Comparison of ENCODE assay signal across 1 cellular context in genomic region chr7:140517546-140518369, GRCh38.
TF ChIP-seq lines count a peak whose summit lies in the region.

No MANE protein-coding gene starts in this region.

TF ChIP-seq in HEK293, 187 proteins besides CTCF, POLR2A, EP300 and RAD21 (continued from another document and continues in another):
- TF ChIP-seq PRDM10 (tag by site-specific recombination; IDR thresholded peaks at IDR 0.05) (peak; percentile 44; the same call in 1 of the 2 replicates), ZNF341 (tag by site-specific recombination; IDR thresholded peaks at IDR 0.05; ENCODE audit: low read depth) (peak; percentile 74), ZNF155 (tag by site-specific recombination; IDR thresholded peaks at IDR 0.05) (no peak), KLF8 (tag by site-specific recombination; IDR thresholded peaks at IDR 0.05) (peak; percentile 12; the same call in 1 of the 2 replicates), ZNF692 (tag by site-specific recombination; IDR thresholded peaks at IDR 0.05) (peak; percentile 71; the same call in 1 of the 2 replicates), ZNF292 (tag by site-specific recombination; IDR thresholded peaks at IDR 0.05; ENCODE audit: borderline replicate concordance, low read depth) (no peak), ZNF37A (tag by site-specific recombination; IDR thresholded peaks at IDR 0.05) (no peak), ZNF394 (tag by site-specific recombination; IDR thresholded peaks at IDR 0.05; ENCODE audit: borderline replicate concordance) (peak; percentile 19; the same call in 1 of the 2 replicates), ZNF366 (tag by site-specific recombination; conservative IDR thresholded peaks at IDR 0.05) (no peak), ZBTB26 (tag by site-specific recombination; optimal IDR thresholded peaks at IDR 0.05) (no peak), ZNF664 (tag by site-specific recombination; IDR thresholded peaks at IDR 0.05) (no peak), ZNF514 (tag by site-specific recombination; IDR thresholded peaks at IDR 0.05) (no peak), ZBTB21 (tag by site-specific recombination; IDR thresholded peaks at IDR 0.05) (0 out of 2 replicates have a peak, but pooled peaks have one; percentile 24), PRDM1 (tag by site-specific recombination; IDR thresholded peaks at IDR 0.05) (0 out of 2 replicates have a peak, but pooled peaks have one; percentile 36), KLF17 (tag by site-specific recombination; IDR thresholded peaks at IDR 0.05) (peak; percentile 76; the same call in 1 of the 2 replicates), ZNF654 (tag by site-specific recombination; IDR thresholded peaks at IDR 0.05; ENCODE audit: low read depth) (peak; percentile 93), ZNF792 (tag by site-specific recombination; IDR thresholded peaks at IDR 0.05) (no peak), ZNF600 (tag by site-specific recombination; IDR thresholded peaks at IDR 0.05) (peak; percentile 96), ZNF645 (tag by site-specific recombination; IDR thresholded peaks at IDR 0.05) (no peak), ZBTB8A (tag by site-specific recombination; IDR thresholded peaks at IDR 0.05) (peak; percentile 33; the same call in 1 of the 2 replicates), IKZF3 (tag by site-specific recombination; IDR thresholded peaks at IDR 0.05) (peak; percentile 94), ZNF639 (tag by site-specific recombination; IDR thresholded peaks at IDR 0.05) (no peak), ZFP69B (tag by site-specific recombination; IDR thresholded peaks at IDR 0.05) (peak; percentile 38; the same call in 1 of the 2 replicates), GLIS1 (tag by site-specific recombination; IDR thresholded peaks at IDR 0.05) (peak; percentile 48; the same call in 1 of the 2 replicates), ZNF248 (tag by site-specific recombination; IDR thresholded peaks at IDR 0.05) (no peak), ZNF449 (tag by site-specific recombination; IDR thresholded peaks at IDR 0.05) (no peak), ZBTB7A (tag by site-specific recombination; IDR thresholded peaks at IDR 0.05; ENCODE audit: low read depth) (no peak), ZBTB6 (tag by site-specific recombination; IDR thresholded peaks at IDR 0.05) (0 out of 2 replicates have a peak, but pooled peaks have one; percentile 46), ZSCAN4 (tag by site-specific recombination; IDR thresholded peaks at IDR 0.05) (no peak), ZNF707 (tag by site-specific recombination; IDR thresholded peaks at IDR 0.05) (no peak), ZSCAN18 (tag by site-specific recombination; IDR thresholded peaks at IDR 0.05) (no peak), ZNF354C (tag by site-specific recombination; IDR thresholded peaks at IDR 0.05; ENCODE audit: borderline replicate concordance, low read depth) (no peak), ZNF76 (tag by site-specific recombination; IDR thresholded peaks at IDR 0.05; ENCODE audit: borderline replicate concordance, low read depth) (no peak; the same call in 1 of the 2 replicates), ZNF24 (tag by site-specific recombination; IDR thresholded peaks at IDR 0.05) (0 out of 2 replicates have a peak, but pooled peaks have one; percentile 57), ZNF558 (tag by site-specific recombination; IDR thresholded peaks at IDR 0.05) (peak; percentile 52; the same call in 1 of the 2 replicates), ATF2 (tag by site-specific recombination; IDR thresholded peaks at IDR 0.05; ENCODE audit: low read depth) (no peak), ZNF121 (tag by site-specific recombination; IDR thresholded peaks at IDR 0.05) (no peak), GLI2 (tag by site-specific recombination; IDR thresholded peaks at IDR 0.05; ENCODE audit: borderline replicate concordance, low read depth) (no peak), ZNF701 (tag by site-specific recombination; IDR thresholded peaks at IDR 0.05) (0 out of 2 replicates have a peak, but pooled peaks have one; percentile 8), ZBTB48 (tag by site-specific recombination; IDR thresholded peaks at IDR 0.05) (peak; percentile 97)
